In the genomic region with DNA sequence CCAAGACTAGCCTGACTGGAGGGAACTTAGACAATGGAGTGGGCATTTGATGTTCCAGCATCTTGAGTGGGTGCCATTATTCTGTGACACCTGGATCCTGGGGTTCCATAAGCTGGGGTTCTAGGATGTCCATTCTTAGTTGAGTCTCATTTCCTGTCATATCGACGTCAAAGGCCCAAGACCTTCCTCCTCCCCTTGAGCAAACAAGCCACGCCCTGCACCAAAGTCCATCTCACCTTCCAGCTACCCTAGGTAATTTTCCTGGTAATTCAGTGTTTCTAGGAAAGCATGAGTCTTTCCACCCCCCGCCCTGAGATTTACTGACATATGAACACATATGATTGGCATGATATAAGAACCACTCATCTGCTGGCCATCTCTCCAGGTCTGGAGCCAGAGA, we compare ENCODE assay signal across 28 cellular contexts. TPM values are rescaled to one million over a fixed set of nuclear protein-coding genes. Genes with fewer than 3 reads are reported as not detected.
DNase-seq lines count a peak whose midpoint lies in the region; ATAC-seq and TF ChIP-seq lines count a peak whose summit lies in the region.
"Had no signal": no experiment of that assay in that cellular context is flagged by ENCODE, and none has a peak within 500 bp of the region (broad histone marks: within the 10 kb centered on the region; RNA-seq: fewer than 3 reads in every experiment).

A gene with protein sequence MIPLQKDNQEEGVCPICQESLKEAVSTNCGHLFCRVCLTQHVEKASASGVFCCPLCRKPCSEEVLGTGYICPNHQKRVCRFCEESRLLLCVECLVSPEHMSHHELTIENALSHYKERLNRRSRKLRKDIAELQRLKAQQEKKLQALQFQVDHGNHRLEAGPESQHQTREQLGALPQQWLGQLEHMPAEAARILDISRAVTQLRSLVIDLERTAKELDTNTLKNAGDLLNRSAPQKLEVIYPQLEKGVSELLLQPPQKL (plus strand): TSS at position 384 of the 400 bp plus-strand sequence. CDS start 897 bp downstream, outside the sequence.

- no peaks in the 10 kb centered on the region for H3F3A ChIP-seq in Loucy (ENCODE audit: low read depth)

- no peak within 1 kb of the TSS for H2AFZ ChIP-seq in Loucy (ENCODE audit: low read length)

- H4K20me1 ChIP-seq in Loucy (ENCODE audit: insufficient read depth, low read length, poor library complexity, severe bottlenecking) = no peaks in the 10 kb centered on the region

- peaks cover 31% of the 10 kb centered on the region for H3K4me1 Mint-ChIP-seq in Calu3 (ENCODE audit: low read depth, unreplicated experiment)
- peaks cover 17% of the 10 kb centered on the region for H3K4me1 Mint-ChIP-seq in activated CD8-positive, alpha-beta memory T cell treated with anti-CD3 and anti-CD28 coated beads, Interleukin-2, amount 10 ng/mL, durations not matched to agents 7 days and 5 days

- no peak for TF ChIP-seq POLR2A in tibial nerve (IDR thresholded peaks at IDR 0.05)

- H3K36me3 Mint-ChIP-seq in Calu3 (ENCODE audit: insufficient read depth, unreplicated experiment) = no peaks in the 10 kb centered on the region
- H3K36me3 Mint-ChIP-seq in activated CD8-positive, alpha-beta memory T cell treated with anti-CD3 and anti-CD28 coated beads, Interleukin-2, amount 10 ng/mL, durations not matched to agents 7 days and 5 days = no peaks in the 10 kb centered on the region
- H3K36me3 Mint-ChIP-seq: IgD-negative memory B cell had no signal

- TF ChIP-seq EP300 in tibial nerve (IDR thresholded peaks at IDR 0.05) = no peak

- H3K4me2 ChIP-seq in Loucy (ENCODE audit: low read depth, low read length, poor library complexity, severe bottlenecking) = peak within 1 kb of the TSS; percentile 35

- CTCF ChIA-PET in Calu3 (lab: Charles Lee) = interaction anchor here (1.0 to 1.8 kb wide), 3 partner anchors 19 to 75 kb away, joined by 3 to 6 read pairs (median 3); partner anchors contain the start of gene POLR1H
- CTCF ChIA-PET in activated CD8-positive, alpha-beta memory T cell treated with anti-CD3 and anti-CD28 coated beads, Interleukin-2, amount 10 ng/mL, durations not matched to agents 7 days and 5 days (lab: Charles Lee) = interaction anchor here (1.3 to 9.2 kb wide), 2 partner anchors 32 to 38 kb away, joined by 4 to 234 read pairs; no protein-coding TSS in a partner anchor

- no peaks in the 10 kb centered on the region for H3K27me3 Mint-ChIP-seq in Calu3 (ENCODE audit: unreplicated experiment)
- peaks cover 71% of the 10 kb centered on the region for H3K27me3 Mint-ChIP-seq in activated CD8-positive, alpha-beta memory T cell treated with anti-CD3 and anti-CD28 coated beads, Interleukin-2, amount 10 ng/mL, durations not matched to agents 7 days and 5 days

- peak; percentile 53 for DNase-seq in Calu3
- DNase-seq in lower lobe of right lung = no peak
- no peak for DNase-seq in tibial nerve (ENCODE audit: low spot score in 2 of 2)
- no peak for DNase-seq in SW480 (ENCODE audit: low spot score)
- no peak for DNase-seq in activated CD8-positive, alpha-beta memory T cell treated with anti-CD3 and anti-CD28 coated beads, Interleukin-2, amount 10 ng/mL, durations not matched to agents 7 days and 5 days
- DNase-seq: Caco-2; CD4-positive, alpha-beta T cell; DND-41; GOT3; NCI-H1105; NCI-H146; NCI-H2029; NCI-H226; NCI-H524; NCI-H82; OCI-M1; RPMI8226; SHP77; SW 1271 had no signal

- H3K27ac ChIP-seq in duodenal mucosa (ENCODE audit: low read depth, low read length) (no peak within 1 kb of the TSS), muscle layer of duodenum (ENCODE audit: low read length) (peak within 1 kb of the TSS; percentile 48), lower lobe of right lung (no peak within 1 kb of the TSS), tibial nerve (no peak within 1 kb of the TSS)
- H3K27ac ChIP-seq: SK-N-MC had no signal

- 74 to 84% methylated on average over 4 of the region's 4 CpGs for WGBS in tibial nerve, 2 donors

- intact Hi-C loops in Calu3 (cut with micrococcal nuclease; ENCODE audit: unreplicated experiment) (no loop called here), lower lobe of right lung (cut with DNase I) (no loop called here)

- H3K9me2 ChIP-seq in Loucy (replicated peaks; ENCODE audit: low read depth, low read length) = no peaks in the 10 kb centered on the region

- H3K4me3 ChIP-seq in Loucy (ENCODE audit: low read length, poor library complexity, severe bottlenecking) = no peak within 1 kb of the TSS
- H3K4me3 ChIP-seq in duodenal mucosa (ENCODE audit: low read depth in 1 of 2, low read length in 2 of 2) = peak within 1 kb of the TSS; percentile 38 to 43
- no peak within 1 kb of the TSS for H3K4me3 ChIP-seq in muscle layer of duodenum (ENCODE audit: low read depth in 1 of 2, low read length in 2 of 2)
- no peak within 1 kb of the TSS for H3K4me3 ChIP-seq in lower lobe of right lung
- no peak within 1 kb of the TSS for H3K4me3 ChIP-seq in tibial nerve
- H3K4me3 ChIP-seq: GM12878, SK-N-MC had no signal

- no TSS peak for BruUV-seq in Calu3 (replicated peaks; lab: Mats Ljungman, UMichigan)

- H3K4me1 ChIP-seq in Loucy (ENCODE audit: insufficient read depth, low read length, poor library complexity, severe bottlenecking) = peaks cover 19% of the 10 kb centered on the region
- peaks cover 10 to 17% of the 10 kb centered on the region in 2 donors for H3K4me1 ChIP-seq in duodenal mucosa (ENCODE audit: control insufficient read depth in 1 of 2, insufficient read depth in 2 of 2, low read length in 2 of 2)
- H3K4me1 ChIP-seq in muscle layer of duodenum (ENCODE audit: control insufficient read depth in 1 of 2, insufficient read depth in 2 of 2, low read length in 2 of 2) = no peaks in the 10 kb centered on the region
- H3K4me1 ChIP-seq in lower lobe of right lung = peaks cover 2% of the 10 kb centered on the region
- peaks cover 0 to 3% (median 0%) of the 10 kb centered on the region in 4 donors for H3K4me1 ChIP-seq in tibial nerve

- H3K9me3 Mint-ChIP-seq in Calu3 (ENCODE audit: low read depth, unreplicated experiment) = no peaks in the 10 kb centered on the region
- H3K9me3 Mint-ChIP-seq in activated CD8-positive, alpha-beta memory T cell treated with anti-CD3 and anti-CD28 coated beads, Interleukin-2, amount 10 ng/mL, durations not matched to agents 7 days and 5 days (ENCODE audit: low read depth) = no peaks in the 10 kb centered on the region
- H3K9me3 Mint-ChIP-seq: CD4-positive, alpha-beta T cell had no signal

- H3K9ac ChIP-seq in Loucy (ENCODE audit: low read depth, low read length, poor library complexity, severe bottlenecking) (no peak within 1 kb of the TSS), duodenal mucosa (ENCODE audit: low read depth in 1 of 2, low read length in 2 of 2) (peak within 1 kb of the TSS; percentile 12 to 27)

- no peaks in the 10 kb centered on the region for H3K79me2 ChIP-seq in Loucy (ENCODE audit: insufficient read depth, low read length)

- peak within 1 kb of the TSS; percentile 69 for H3K27ac Mint-ChIP-seq in Calu3 (ENCODE audit: unreplicated experiment)
- no peak within 1 kb of the TSS for H3K27ac Mint-ChIP-seq in activated CD8-positive, alpha-beta memory T cell treated with anti-CD3 and anti-CD28 coated beads, Interleukin-2, amount 10 ng/mL, durations not matched to agents 7 days and 5 days
- H3K27ac Mint-ChIP-seq: B cell; CD4-positive, alpha-beta T cell; IgD-negative memory B cell had no signal

- H3K36me3 ChIP-seq in Loucy (ENCODE audit: insufficient read depth, low read length) (no peaks in the 10 kb centered on the region), duodenal mucosa (ENCODE audit: control insufficient read depth in 1 of 2, insufficient read depth in 2 of 2, low read length in 2 of 2) (no peaks in the 10 kb centered on the region), muscle layer of duodenum (ENCODE audit: control insufficient read depth in 1 of 2, insufficient read depth in 2 of 2, low read length in 2 of 2) (no peaks in the 10 kb centered on the region), lower lobe of right lung (no peaks in the 10 kb centered on the region), tibial nerve (no peaks in the 10 kb centered on the region)

- no peak for ATAC-seq in lower lobe of right lung
- no peak for ATAC-seq in activated CD8-positive, alpha-beta memory T cell treated with anti-CD3 and anti-CD28 coated beads, Interleukin-2, amount 10 ng/mL, durations not matched to agents 7 days and 5 days
- ATAC-seq: HCT116 had no signal

- no peak within 1 kb of the TSS for H3K4me3 Mint-ChIP-seq in Calu3 (ENCODE audit: low read depth, unreplicated experiment)
- H3K4me3 Mint-ChIP-seq in activated CD8-positive, alpha-beta memory T cell treated with anti-CD3 and anti-CD28 coated beads, Interleukin-2, amount 10 ng/mL, durations not matched to agents 7 days and 5 days = no peak within 1 kb of the TSS
- H3K4me3 Mint-ChIP-seq: B cell; CD4-positive, alpha-beta T cell; IgD-negative memory B cell had no signal

- H3K27me3 ChIP-seq in Loucy (ENCODE audit: insufficient read depth, low read length, poor library complexity, severe bottlenecking) (no peaks in the 10 kb centered on the region), duodenal mucosa (ENCODE audit: control insufficient read depth in 1 of 2, insufficient read depth in 2 of 2, low read length in 2 of 2) (peaks cover 4% of the 10 kb centered on the region in 2 donors), muscle layer of duodenum (ENCODE audit: low read depth, low read length) (peaks cover 12% of the 10 kb centered on the region), lower lobe of right lung (ENCODE audit: low read depth) (peaks cover 25% of the 10 kb centered on the region), tibial nerve (peaks cover 0 to 60% of the 10 kb centered on the region in 2 donors)

- no peak for TF ChIP-seq CTCF in Calu3 (IDR thresholded peaks at IDR 0.05; ENCODE audit: unreplicated experiment)
- TF ChIP-seq CTCF in Loucy (conservative IDR thresholded peaks at IDR 0.05; ENCODE audit: low read length) = no peak
- no peak for TF ChIP-seq CTCF in lower lobe of right lung (IDR thresholded peaks at IDR 0.05)
- no peak for TF ChIP-seq CTCF in tibial nerve (IDR thresholded peaks at IDR 0.05)

- H3K9me3 ChIP-seq in Loucy (ENCODE audit: insufficient read depth, low read depth, low read length) (no peaks in the 10 kb centered on the region), duodenal mucosa (ENCODE audit: control insufficient read depth in 1 of 2, low read length in 2 of 2) (no peaks in the 10 kb centered on the region), muscle layer of duodenum (ENCODE audit: control insufficient read depth in 1 of 2, low read length in 2 of 2) (no peaks in the 10 kb centered on the region), lower lobe of right lung (no peaks in the 10 kb centered on the region), tibial nerve (no peaks in the 10 kb centered on the region)
- H3K9me3 ChIP-seq: Caco-2 had no signal

RNA-seq across cellular contexts. Expression of the gene that starts here (rescaled TPM):
- total RNA-seq in Calu3 (2022) = 0.29 TPM in 1 of 2 replicates, not detected in the other
- total RNA-seq in lower lobe of right lung = not detected
- total RNA-seq in tibial nerve = not detected
- total RNA-seq in activated CD8-positive, alpha-beta memory T cell treated with anti-CD3 and anti-CD28 coated beads, Interleukin-2, amount 10 ng/mL, durations not matched to agents 7 days and 5 days = not detected
- total RNA-seq: B cell; Caco-2; CD4-positive, alpha-beta T cell; GM12878; LHCN-M2 had no signal

Comparison
In these comparisons a context has a peak if more than half of its experiments do, and no peak if none do; other contexts are left out.
1. Peak in DNase-seq in Calu3; RNA of the gene not detected or under 1 TPM.
2. H3K4me3 ChIP-seq: peak in duodenal mucosa (2 of 2); none in Loucy (single experiment), muscle layer of duodenum (0 of 2), lower lobe of right lung (single experiment) and tibial nerve (0 of 4).